ENCODE assay signal across 8 cellular contexts in genomic region chr17:81034779-81035388, GRCh38. TPM values are rescaled to one million over a fixed set of nuclear protein-coding genes. Genes with fewer than 3 reads are reported as not detected.
DNase-seq lines count a peak whose midpoint lies in the region; ATAC-seq and TF ChIP-seq lines count a peak whose summit lies in the region.

TSS of gene BAIAP2 (plus strand) at chr17:81035151. CDS start at chr17:81035255, 104 bp downstream.

- H3K36me3 Mint-ChIP-seq in activated T-cell treated with anti-CD3 and anti-CD28 coated beads, Interleukin-2, amount 50 U/mL, for 72 hours (ENCODE audit: insufficient read depth in 2 of 2) = peaks cover 0 to 1% of the 10 kb centered on the region in 2 donors

- H3K36me3 ChIP-seq in esophagus muscularis mucosa (peaks cover 0 to 30% (median 9%) of the 10 kb centered on the region in 4 donors), muscle layer of duodenum (ENCODE audit: control insufficient read depth in 1 of 2, insufficient read depth in 2 of 2, low read length in 2 of 2) (peaks cover 0 to 8% of the 10 kb centered on the region in 2 donors)

- peaks cover 32% of the 10 kb centered on the region for H3K27me3 Mint-ChIP-seq in activated T-cell treated with anti-CD3 and anti-CD28 coated beads, Interleukin-2, amount 50 U/mL, for 72 hours (ENCODE audit: low read depth)

- ATAC-seq in GM21390 (IDR thresholded peaks at IDR 0.05; ENCODE audit: unreplicated experiment) = peak; percentile 63
- peak; percentile 90 for ATAC-seq in activated T-cell treated with anti-CD3 and anti-CD28 coated beads, Interleukin-2, amount 50 U/mL, for 72 hours (replicated peaks in 1 of 2)

- WGBS in esophagus muscularis mucosa = no CpG with 5 or more reads among the region's 76 CpGs

- no peak for TF ChIP-seq EP300 in esophagus muscularis mucosa (IDR thresholded peaks at IDR 0.05)

- peak within 1 kb of the TSS; percentile 60 for H3K4me3 ChIP-seq in Jurkat, Clone E6-1 (ENCODE audit: low read length)
- H3K4me3 ChIP-seq in esophagus muscularis mucosa (peak within 1 kb of the TSS; percentile 71 to 94 (median 78)), muscle layer of duodenum (ENCODE audit: low read depth in 1 of 2, low read length in 2 of 2) (peak within 1 kb of the TSS; percentile 66 to 77)

- peak within 1 kb of the TSS; percentile 71 to 89 (median 84) for H3K27ac ChIP-seq in esophagus muscularis mucosa (replicated peaks in 1 of 4)
- H3K27ac ChIP-seq in muscle layer of duodenum (ENCODE audit: low read length) = peak within 1 kb of the TSS; percentile 27

- peak; percentile 99 for DNase-seq in COLO829 (ENCODE audit: low spot score)
- peak; percentile 88 for DNase-seq in Jurkat, Clone E6-1 (ENCODE audit: low read depth, low spot score)
- peak; percentile 94 to 95 for DNase-seq in activated T-cell treated with anti-CD3 and anti-CD28 coated beads, Interleukin-2, amount 50 U/mL, for 72 hours
- DNase-seq in esophagus muscularis mucosa (ENCODE audit: extremely low spot score) = peak; percentile 99
- DNase-seq in stimulated activated CD8-positive, alpha-beta memory T cell treated with anti-CD3 and anti-CD28 coated beads, Interleukin-4, amount 100 ng/mL, for 48 hours = peak; percentile 99

- intact Hi-C loops in esophagus muscularis mucosa (cut with DNase I) = no loop called here

- peaks cover 18% of the 10 kb centered on the region for H3K4me1 Mint-ChIP-seq in activated T-cell treated with anti-CD3 and anti-CD28 coated beads, Interleukin-2, amount 50 U/mL, for 72 hours (ENCODE audit: low read depth)

- no peak for TF ChIP-seq CTCF in esophagus muscularis mucosa (IDR thresholded peaks at IDR 0.05)

- peak; percentile 96 for TF ChIP-seq POLR2A in esophagus muscularis mucosa (IDR thresholded peaks at IDR 0.05; ENCODE audit: low read depth)

- H3K27me3 ChIP-seq in esophagus muscularis mucosa (no peaks in the 10 kb centered on the region), muscle layer of duodenum (ENCODE audit: low read depth, low read length) (no peaks in the 10 kb centered on the region)

- peak within 1 kb of the TSS; percentile 79 to 83 for H3K4me3 Mint-ChIP-seq in activated T-cell treated with anti-CD3 and anti-CD28 coated beads, Interleukin-2, amount 50 U/mL, for 72 hours

- peaks cover 66 to 72% (median 66%) of the 10 kb centered on the region in 4 donors for H3K4me1 ChIP-seq in esophagus muscularis mucosa
- peaks cover 14 to 61% of the 10 kb centered on the region in 2 donors for H3K4me1 ChIP-seq in muscle layer of duodenum (ENCODE audit: control insufficient read depth in 1 of 2, insufficient read depth in 2 of 2, low read length in 2 of 2)

- H3K9me3 ChIP-seq in esophagus muscularis mucosa (no peaks in the 10 kb centered on the region), muscle layer of duodenum (ENCODE audit: control insufficient read depth in 1 of 2, low read length in 2 of 2) (no peaks in the 10 kb centered on the region)

- H3K27ac Mint-ChIP-seq in activated T-cell treated with anti-CD3 and anti-CD28 coated beads, Interleukin-2, amount 50 U/mL, for 72 hours = peak within 1 kb of the TSS; percentile 51

- H3K9me3 Mint-ChIP-seq in activated T-cell treated with anti-CD3 and anti-CD28 coated beads, Interleukin-2, amount 50 U/mL, for 72 hours = no peaks in the 10 kb centered on the region

TF ChIP-seq in PFSK-1, 5 proteins besides CTCF, POLR2A, EP300 and RAD21:
- TF ChIP-seq FOXP2 (optimal IDR thresholded peaks at IDR 0.05; ENCODE audit: borderline replicate concordance, extremely low read depth, extremely low read length, insufficient read depth) (no peak), REST (IDR thresholded peaks at IDR 0.05; ENCODE audit: insufficient read depth in 1 of 2, low read depth in 2 of 2, low read length in 2 of 2) (peak in 1 of 2 experiments; percentile 55; a peak in 1 of 4 replicates), POLR2AphosphoS5 (IDR thresholded peaks at IDR 0.05; ENCODE audit: low read depth, low read length) (peak; percentile 98), SIN3A (IDR thresholded peaks at IDR 0.05; ENCODE audit: borderline replicate concordance, insufficient read depth, low read length) (peak; percentile 49; the same call in 1 of the 2 replicates), TAF1 (IDR thresholded peaks at IDR 0.05; ENCODE audit: borderline replicate concordance, insufficient read depth, low read length) (peak; percentile 89)

RNA-seq across cellular contexts. Expression of gene BAIAP2, which starts in this region (rescaled TPM):
- 10.9 TPM for polyA plus RNA-seq in Jurkat, Clone E6-1 (2012; ENCODE audit: insufficient read depth, insufficient read length)
- 294 TPM for polyA plus RNA-seq in PFSK-1 (2012; ENCODE audit: insufficient read length, low read depth)
- 1 to 10 TPM; 8.7 TPM for total RNA-seq in activated T-cell treated with anti-CD3 and anti-CD28 coated beads, Interleukin-2, amount 50 U/mL, for 72 hours
- 10 to 100 TPM; 31.1 to 54.5 (median 36.7) TPM for total RNA-seq in esophagus muscularis mucosa

Comparison
In these comparisons a context has a peak if more than half of its experiments do, and no peak if none do; other contexts are left out.
1. Peak in every context shown above with its lines: DNase-seq, ATAC-seq, H3K4me3 ChIP-seq and H3K27ac ChIP-seq.